ENCODE assay signal across 8 cellular contexts in genomic region chr6:30508890-30509736, GRCh38. TPM values are rescaled to one million over a fixed set of nuclear protein-coding genes. Genes with fewer than 3 reads are reported as not detected.
DNase-seq lines count a peak whose midpoint lies in the region; ATAC-seq and TF ChIP-seq lines count a peak whose summit lies in the region.

No MANE protein-coding gene starts in this region.

- peak overlapping the region; percentile 70 to 100 (median 99) for H3K27ac ChIP-seq in BLaER1 treated with 17β-estradiol and CSF1 and Interleukin-3, amounts not matched to agents 10 nM and 100 nM

- no peaks in the 10 kb centered on the region for H4K20me1 ChIP-seq in BLaER1 treated with 17β-estradiol and CSF1 and Interleukin-3, amounts not matched to agents 10 nM and 100 nM

- H3K4me2 ChIP-seq in BLaER1 treated with 17β-estradiol and CSF1 and Interleukin-3, amounts not matched to agents 10 nM and 100 nM, result peak overlapping the region; percentile 85 to 96 (median 92)

- H3K36me3 ChIP-seq in BLaER1 treated with 17β-estradiol and CSF1 and Interleukin-3, amounts not matched to agents 10 nM and 100 nM, result no peaks in the 10 kb centered on the region

- DNase-seq in RPMI7951 (ENCODE audit: low read depth) (peak; percentile 51), fibroblast of the aortic adventitia (ENCODE audit: low read depth) (peak; percentile 43), globus pallidus (ENCODE audit: low spot score) (no peak), NCI-H69 (lab: John Stamatoyannopoulos, UW) (no peak)

- peak; percentile 53 for ATAC-seq in GM21723 (IDR thresholded peaks at IDR 0.05; ENCODE audit: unreplicated experiment)
- ATAC-seq in HG03097 (IDR thresholded peaks at IDR 0.05; ENCODE audit: low FRiP score, unreplicated experiment), result no peak
- no peak for ATAC-seq in GM18870 (IDR thresholded peaks at IDR 0.05; ENCODE audit: unreplicated experiment)

- no peak for TF ChIP-seq CTCF in fibroblast of the aortic adventitia (IDR thresholded peaks at IDR 0.05; ENCODE audit: insufficient read depth, low read length)

- H3K4me3 ChIP-seq in BLaER1 treated with 17β-estradiol and CSF1 and Interleukin-3, amounts not matched to agents 10 nM and 100 nM, result peak overlapping the region; percentile 13 to 57 (median 46); a peak in 17 of 20 replicates
- H3K4me3 ChIP-seq in fibroblast of the aortic adventitia (ENCODE audit: low read depth, low read length), result no peak overlapping the region

- peaks cover 0 to 5% (median 3%) of the 10 kb centered on the region in 11 experiments; a peak in 11 of 22 replicates for H3K9me3 ChIP-seq in BLaER1 treated with 17β-estradiol and CSF1 and Interleukin-3, amounts not matched to agents 10 nM and 100 nM (replicated peaks in 1 of 11)

- peak overlapping the region; percentile 64 to 84 (median 77); a peak in 21 of 22 replicates for H3K9ac ChIP-seq in BLaER1 treated with 17β-estradiol and CSF1 and Interleukin-3, amounts not matched to agents 10 nM and 100 nM

- H3K27me3 ChIP-seq in BLaER1 treated with 17β-estradiol and CSF1 and Interleukin-3, amounts not matched to agents 10 nM and 100 nM, result no peaks in the 10 kb centered on the region

- H3K4me1 ChIP-seq in BLaER1 treated with 17β-estradiol and CSF1 and Interleukin-3, amounts not matched to agents 10 nM and 100 nM, result peaks cover 85 to 100% (median 90%) of the 10 kb centered on the region in 10 experiments

RNA-seq across cellular contexts. Expression of gene HLA-E, which starts 19.8 kb away (rescaled TPM):
- 142 and 156 TPM in 2 replicates for total RNA-seq in RPMI7951 (2014; rRNA removed; shearing (Covaris generic))
- 115 and 227 TPM in 2 replicates for total RNA-seq in fibroblast of the aortic adventitia (ENCODE audit: low replicate concordance)

RNA-seq across cellular contexts. Expression of gene GNL1, which starts 47.2 kb away (rescaled TPM):
- 38.6 and 51.9 TPM in 2 replicates for total RNA-seq in RPMI7951 (2014; rRNA removed; shearing (Covaris generic))
- total RNA-seq in fibroblast of the aortic adventitia (ENCODE audit: low replicate concordance), result 41.1 and 45.1 TPM in 2 replicates

RNA-seq across cellular contexts. Expression of gene PRR3, which starts 48.0 kb away (rescaled TPM):
- 6.9 and 9.6 TPM in 2 replicates for total RNA-seq in RPMI7951 (2014; rRNA removed; shearing (Covaris generic))
- total RNA-seq in fibroblast of the aortic adventitia (ENCODE audit: low replicate concordance), result 2.3 and 11.0 TPM in 2 replicates

Comparison
In these comparisons a context has a peak if more than half of its experiments do, and no peak if none do; other contexts are left out.
1. DNase-seq: peak in RPMI7951 (single experiment) and fibroblast of the aortic adventitia (single experiment); none in globus pallidus (single experiment) and NCI-H69 (single experiment).